13 cellular contexts compared by ENCODE assay signal in the genomic region with DNA sequence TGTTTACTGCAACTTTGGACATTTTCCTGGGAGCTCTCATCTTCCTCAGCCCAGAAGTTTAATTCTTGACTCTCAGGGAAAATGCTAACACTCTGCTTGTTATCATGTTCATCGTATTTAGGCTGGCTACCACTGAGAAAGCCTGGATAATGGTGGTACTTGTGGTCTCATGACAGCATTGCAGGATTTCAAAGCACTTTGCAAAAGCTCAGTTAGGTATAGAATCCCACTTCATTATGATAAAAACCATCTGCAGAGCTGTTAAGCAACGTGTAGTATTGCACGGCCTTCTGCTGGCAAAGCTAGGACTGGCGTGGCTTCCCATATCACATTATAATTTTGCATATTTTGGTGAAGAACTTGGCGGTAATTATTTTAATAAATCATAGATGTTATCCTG. TPM values are rescaled to one million over a fixed set of nuclear protein-coding genes. Genes with fewer than 3 reads are reported as not detected.
A peak's percentile ranks its signal among the peaks of the same experiment; 100 is the strongest.
DNase-seq lines count a peak whose midpoint lies in the region; ATAC-seq and TF ChIP-seq lines count a peak whose summit lies in the region.
"Had no signal": no experiment of that assay in that cellular context is flagged by ENCODE, and none has a peak within 500 bp of the region (broad histone marks: within the 10 kb centered on the region; RNA-seq: fewer than 3 reads in every experiment).

No MANE protein-coding gene starts in this region.

- H3K4me3 ChIP-seq in CD4-positive, CD25-positive, alpha-beta regulatory T cell (ENCODE audit: low read depth, low read length): peak overlapping the region; percentile 49
- no peak overlapping the region for H3K4me3 ChIP-seq in HL-60 (replicated peaks; ENCODE audit: insufficient read depth, low read length)
- no peak overlapping the region for H3K4me3 ChIP-seq in Panc1 (ENCODE audit: low read depth in 2 of 2, low read length in 2 of 2)
- no peak overlapping the region for H3K4me3 ChIP-seq in SK-N-SH (ENCODE audit: low read depth in 2 of 2, low read length in 1 of 2)
- H3K4me3 ChIP-seq: BLaER1 treated with 17β-estradiol and CSF1 and Interleukin-3, amounts not matched to agents 10 nM and 100 nM had no signal

- H3K27me3 Mint-ChIP-seq in CD4-positive, CD25-positive, alpha-beta regulatory T cell: no peaks in the 10 kb centered on the region
- no peaks in the 10 kb centered on the region for H3K27me3 Mint-ChIP-seq in glutamatergic neuron (ENCODE audit: unreplicated experiment)

- no peaks in the 10 kb centered on the region for H3K9me2 ChIP-seq in SK-N-SH

- H3K27ac ChIP-seq in CD4-positive, CD25-positive, alpha-beta regulatory T cell (ENCODE audit: insufficient read depth, low read length, poor library complexity, severe bottlenecking): no peak overlapping the region
- H3K27ac ChIP-seq in HL-60 (replicated peaks) (peak overlapping the region; percentile 45), Panc1 (ENCODE audit: low read length) (peak overlapping the region; percentile 27; the same call in 1 of the 2 replicates), SK-N-SH (ENCODE audit: low read depth in 2 of 2, low read length in 1 of 2) (no peak overlapping the region)
- H3K27ac ChIP-seq: BLaER1 treated with 17β-estradiol and CSF1 and Interleukin-3, amounts not matched to agents 10 nM and 100 nM had no signal

- H3K9me3 ChIP-seq in CD4-positive, CD25-positive, alpha-beta regulatory T cell (ENCODE audit: control insufficient read depth in 2 of 2, low read length in 2 of 2): no peaks in the 10 kb centered on the region
- H3K9me3 ChIP-seq in Panc1 (ENCODE audit: control insufficient read depth, insufficient read depth, low read depth, low read length) (no peaks in the 10 kb centered on the region), SK-N-SH (no peaks in the 10 kb centered on the region)

- intact Hi-C loops in Panc1 (cut with micrococcal nuclease; ENCODE audit: unreplicated experiment): no loop called here

- H3K4me2 ChIP-seq in SK-N-SH: no peak overlapping the region

- in situ Hi-C loops in Panc1 (cut with HindIII; ENCODE audit: low pct_unique_long_range_greater_than_20kb, low sequenced_read_pairs): no loop called here

- TF ChIP-seq EP300 in SK-N-SH (IDR thresholded peaks at IDR 0.05; ENCODE audit: borderline replicate concordance in 1 of 2, low read depth in 1 of 2, low read length in 1 of 2): no peak

- H3K9ac ChIP-seq in SK-N-SH: no peak overlapping the region
- H3K9ac ChIP-seq: BLaER1 treated with 17β-estradiol and CSF1 and Interleukin-3, amounts not matched to agents 10 nM and 100 nM had no signal

- WGBS in SK-N-SH (ENCODE audit: low lambda C conversion rate): 89% methylated on average over 5 of the region's 5 CpGs

- POLR2A ChIA-PET in Panc1 (lab: Charles Lee): no interaction called here
- POLR2A ChIA-PET in SK-N-SH (lab: Yijun Ruan, JAX): interaction anchor here (1.1 kb wide), 1 partner anchor 9 kb away, joined by 3 read pairs; a partner anchor contains a TSS

- peaks cover 61% of the 10 kb centered on the region for H3K79me2 ChIP-seq in SK-N-SH (ENCODE audit: insufficient read depth)

- peaks cover 38 to 97% (median 78%) of the 10 kb centered on the region in 4 donors for H3K4me1 Mint-ChIP-seq in CD4-positive, CD25-positive, alpha-beta regulatory T cell
- peaks cover 63% of the 10 kb centered on the region for H3K4me1 Mint-ChIP-seq in glutamatergic neuron (ENCODE audit: low read depth, unreplicated experiment)

- no peak for DNase-seq in CD4-positive, CD25-positive, alpha-beta regulatory T cell
- DNase-seq in HL-60 (ENCODE audit: low read depth in 1 of 2, low spot score in 1 of 2) (peak in 1 of 2 experiments; percentile 72), Panc1 (ENCODE audit: low read depth, low spot score) (no peak), glutamatergic neuron (no peak), SK-N-SH (no peak), foreskin melanocyte (no peak)
- DNase-seq: activated CD4-positive, CD25-positive, alpha-beta regulatory T cell; stimulated activated CD4-positive, alpha-beta T cell treated with anti-CD3 and anti-CD28 coated beads, Interleukin-4, amount 100 ng/mL, for 1 hour; stimulated activated naive CD4-positive, alpha-beta T cell had no signal

- no TSS peak for BruUV-seq in Panc1 (replicated peaks; lab: Mats Ljungman, UMichigan)

- H3K4me3 Mint-ChIP-seq in CD4-positive, CD25-positive, alpha-beta regulatory T cell: peak overlapping the region; percentile 6 to 66 (median 19)
- H3K4me3 Mint-ChIP-seq in glutamatergic neuron (ENCODE audit: unreplicated experiment): no peak overlapping the region

- ATAC-seq in CD4-positive, CD25-positive, alpha-beta regulatory T cell (ENCODE audit: low read depth in 2 of 2): no peak
- ATAC-seq in Panc1 (no peak), HG03571 (IDR thresholded peaks at IDR 0.05; ENCODE audit: unreplicated experiment) (no peak), HG03565 (IDR thresholded peaks at IDR 0.05; ENCODE audit: unreplicated experiment) (no peak)

- H3K36me3 Mint-ChIP-seq in CD4-positive, CD25-positive, alpha-beta regulatory T cell: peaks cover 41% of the 10 kb centered on the region
- no peaks in the 10 kb centered on the region for H3K36me3 Mint-ChIP-seq in glutamatergic neuron (ENCODE audit: unreplicated experiment)

- H3K4me1 ChIP-seq in CD4-positive, CD25-positive, alpha-beta regulatory T cell (ENCODE audit: control insufficient read depth, insufficient read depth, low read length, poor library complexity, severe bottlenecking): peaks cover 90% of the 10 kb centered on the region
- peaks cover 10% of the 10 kb centered on the region; the same call in 1 of the 2 replicates for H3K4me1 ChIP-seq in Panc1 (ENCODE audit: control insufficient read depth, insufficient read depth, low read length)
- H3K4me1 ChIP-seq in SK-N-SH (ENCODE audit: control insufficient read depth in 1 of 2, insufficient read depth in 2 of 2, low read depth in 1 of 2, low read length in 1 of 2): peaks cover 9 to 18% of the 10 kb centered on the region in 2 experiments; a peak in 3 of 4 replicates

- H3F3A ChIP-seq in SK-N-SH (replicated peaks; ENCODE audit: insufficient read depth): no peaks in the 10 kb centered on the region

- H2AFZ ChIP-seq in SK-N-SH (ENCODE audit: low read depth): no peak overlapping the region

- H3K36me3 ChIP-seq in CD4-positive, CD25-positive, alpha-beta regulatory T cell (ENCODE audit: control insufficient read depth, insufficient read depth, low read length): peaks cover 5% of the 10 kb centered on the region
- H3K36me3 ChIP-seq in Panc1 (ENCODE audit: control insufficient read depth, insufficient read depth, low read length): no peaks in the 10 kb centered on the region
- H3K36me3 ChIP-seq in SK-N-SH (replicated peaks in 1 of 2; ENCODE audit: control insufficient read depth in 1 of 2, insufficient read depth in 2 of 2, low read length in 1 of 2): no peaks in the 10 kb centered on the region

- no peaks in the 10 kb centered on the region for H4K20me1 ChIP-seq in SK-N-SH (ENCODE audit: insufficient read depth)

- H3K9me3 Mint-ChIP-seq in CD4-positive, CD25-positive, alpha-beta regulatory T cell: no peaks in the 10 kb centered on the region
- no peaks in the 10 kb centered on the region for H3K9me3 Mint-ChIP-seq in glutamatergic neuron (ENCODE audit: unreplicated experiment)
- H3K9me3 Mint-ChIP-seq: activated T-helper 2 cell treated with anti-CD3 and anti-CD28 coated beads, Interferon-gamma antibody, Interleukin-2, Interleukin-4, amounts not matched to agents 10 μg/mL and 5 μg/mL and 100 μg/mL, durations not matched to agents 14 hours and 24 hours and 36 hours had no signal

- no peak for TF ChIP-seq CTCF in HL-60 (IDR thresholded peaks at IDR 0.05; ENCODE audit: insufficient read depth, low read length)
- TF ChIP-seq CTCF in Panc1 (IDR thresholded peaks at IDR 0.05): no peak
- no peak for TF ChIP-seq CTCF in glutamatergic neuron (IDR thresholded peaks at IDR 0.05; ENCODE audit: partially characterized antibody, unreplicated experiment)
- no peak for TF ChIP-seq CTCF in SK-N-SH (IDR thresholded peaks at IDR 0.05)

- H3K27me3 ChIP-seq in CD4-positive, CD25-positive, alpha-beta regulatory T cell (ENCODE audit: control insufficient read depth, insufficient read depth, low read length): no peaks in the 10 kb centered on the region
- H3K27me3 ChIP-seq in HL-60 (ENCODE audit: insufficient read depth, poor library complexity, severe bottlenecking): no peaks in the 10 kb centered on the region
- H3K27me3 ChIP-seq in Panc1 (ENCODE audit: control insufficient read depth, insufficient read depth, low read length): no peaks in the 10 kb centered on the region
- no peaks in the 10 kb centered on the region for H3K27me3 ChIP-seq in SK-N-SH (ENCODE audit: insufficient read depth)
- H3K27me3 ChIP-seq: BLaER1 treated with 17β-estradiol and CSF1 and Interleukin-3, amounts not matched to agents 10 nM and 100 nM had no signal

- CTCF ChIA-PET in Panc1 (lab: Charles Lee) (no interaction called here), SK-N-SH (lab: Yijun Ruan, JAX) (interaction anchor here (0.9 to 1.2 kb wide), 2 partner anchors 13 to 27 kb away, joined by 3 read pairs; no protein-coding TSS in a partner anchor)

- H3K27ac Mint-ChIP-seq in CD4-positive, CD25-positive, alpha-beta regulatory T cell: peak overlapping the region in 1 of 3 donors; percentile 43
- H3K27ac Mint-ChIP-seq in glutamatergic neuron (ENCODE audit: unreplicated experiment): peak overlapping the region; percentile 15

- no peak for TF ChIP-seq RAD21 in SK-N-SH (IDR thresholded peaks at IDR 0.05; ENCODE audit: low read length)

TF ChIP-seq in SK-N-SH, 30 proteins besides CTCF, POLR2A, EP300 and RAD21 (continues in another document):
- TF ChIP-seq TAF1 (IDR thresholded peaks at IDR 0.05; ENCODE audit: borderline replicate concordance, low read depth, low read length): no peak

RNA-seq across cellular contexts. Expression of a gene that starts 8.9 kb away (rescaled TPM):
- 114 TPM for total RNA-seq in CD4-positive, CD25-positive, alpha-beta regulatory T cell
- 10 to 100 TPM; 67.4 to 82.4 (median 74.4) TPM for polyA plus RNA-seq in CD4-positive, CD25-positive, alpha-beta regulatory T cell
- 17.6 TPM for total RNA-seq in Panc1 (2021; ENCODE audit: unreplicated experiment)
- 9.0 TPM for polyA plus RNA-seq in Panc1 (2012; ENCODE audit: insufficient read length)
- 70.4 TPM for total RNA-seq in glutamatergic neuron (ENCODE audit: unreplicated experiment)
- 4.7 and 5.4 TPM in 2 replicates for polyA plus RNA-seq in SK-N-SH (2012; rRNA removed)
- 8.9 and 12.6 TPM in 2 replicates for polyA plus RNA-seq in SK-N-SH (2012; cell fraction: cytosol; rRNA removed)
- 1.9 and 6.2 TPM in 2 replicates for polyA plus RNA-seq in SK-N-SH (2012; cell fraction: nucleus; rRNA removed)

RNA-seq across cellular contexts. Expression of a gene that starts 41.0 kb away (rescaled TPM):
- total RNA-seq in CD4-positive, CD25-positive, alpha-beta regulatory T cell: 94.0 TPM
- 100 to 1,000 TPM; 264 to 422 (median 337) TPM for polyA plus RNA-seq in CD4-positive, CD25-positive, alpha-beta regulatory T cell
- total RNA-seq in Panc1 (2021; ENCODE audit: unreplicated experiment) (61.3 TPM), glutamatergic neuron (ENCODE audit: unreplicated experiment) (128 TPM)
- polyA plus RNA-seq in Panc1 (2012; ENCODE audit: insufficient read length): 24.1 TPM
- polyA plus RNA-seq in SK-N-SH (2012; rRNA removed): 319 and 321 TPM in 2 replicates
- polyA plus RNA-seq in SK-N-SH (2012; cell fraction: cytosol; rRNA removed): 411 and 679 TPM in 2 replicates
- polyA plus RNA-seq in SK-N-SH (2012; cell fraction: nucleus; rRNA removed): 82.3 and 147 TPM in 2 replicates

Comparison
In these comparisons a context has a peak if more than half of its experiments do, and no peak if none do; other contexts are left out.
1. H3K27ac ChIP-seq: peak in HL-60 (single experiment) and Panc1 (single experiment); none in CD4-positive, CD25-positive, alpha-beta regulatory T cell (single experiment) and SK-N-SH (0 of 2).